In the genomic region with DNA sequence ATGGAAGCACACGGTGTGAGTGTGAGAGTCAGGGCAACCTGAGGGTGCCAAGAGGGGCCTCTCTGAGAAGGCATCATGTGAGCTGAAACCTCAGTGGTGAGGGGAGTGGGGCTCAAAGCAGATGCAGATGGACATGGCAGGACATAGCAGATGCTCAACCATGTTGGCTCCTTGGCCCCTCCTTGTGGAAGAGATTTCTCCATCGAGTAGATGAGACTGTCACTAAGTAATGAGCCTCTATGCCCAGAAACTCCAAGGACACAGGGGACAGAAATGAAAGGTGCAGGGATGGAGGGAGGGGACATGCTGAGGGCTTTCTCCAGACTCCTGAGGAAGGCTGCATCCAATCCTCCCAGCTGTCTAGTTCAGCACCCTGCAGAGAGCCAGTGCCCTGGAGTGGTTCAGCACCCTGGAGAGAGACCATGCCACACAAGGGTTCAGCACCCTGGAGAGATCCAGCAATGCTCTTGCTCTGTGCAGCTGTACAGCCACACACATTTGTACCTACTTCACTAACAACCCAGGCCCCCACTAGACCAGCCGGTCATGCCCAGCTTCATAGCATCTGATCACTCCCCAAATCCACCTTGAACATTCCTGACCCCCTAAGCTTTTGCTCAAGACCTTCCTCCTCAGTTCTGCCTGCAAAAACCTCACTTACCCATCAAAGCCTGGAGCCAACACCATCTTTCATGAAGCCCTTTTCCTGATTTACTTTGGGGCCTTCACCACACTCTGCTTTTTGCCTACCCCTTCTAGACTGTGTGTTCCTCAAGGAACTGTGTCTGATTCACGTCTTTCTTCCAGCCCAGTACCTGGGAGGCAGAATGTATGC, we compare ENCODE assay signal across 8 cellular contexts.
DNase-seq lines count a peak whose midpoint lies in the region; ATAC-seq lines count a peak whose summit lies in the region.

No MANE protein-coding gene starts in this region.

- DNase-seq in GDM1 (lab: John Stamatoyannopoulos, UW) (peak; percentile 49), LoVo (ENCODE audit: low spot score) (peak; percentile 81), left cardiac atrium (peak; percentile 71), activated gamma-delta T cell treated with Interleukin-2 at 50 U/mL for 16 hours (no peak), occipital lobe (lab: John Stamatoyannopoulos, UW) (no peak)
- DNase-seq in activated CD8-positive, alpha-beta memory T cell treated with anti-CD3 and anti-CD28 coated beads, Interleukin-2, amount 50 U/mL, for 48 hours = peak; percentile 59
- DNase-seq in stimulated activated CD4-positive, alpha-beta T cell treated with anti-CD3 and anti-CD28 coated beads, Interleukin-12 subunit alpha, Interleukin-12 subunit beta, amount 100 ng/mL, for 4 hours = peak; percentile 5

- intact Hi-C loops in left cardiac atrium (cut with DNase I) = no loop called here

- ATAC-seq in left cardiac atrium (peak; percentile 86 to 92), HG03469 (IDR thresholded peaks at IDR 0.05; ENCODE audit: unreplicated experiment) (no peak)

Comparison
In these comparisons a context has a peak if more than half of its experiments do, and no peak if none do; other contexts are left out.
1. DNase-seq: peak in GDM1 (single experiment), LoVo (single experiment), activated CD8-positive, alpha-beta memory T cell treated with anti-CD3 and anti-CD28 coated beads, Interleukin-2, amount 50 U/mL, for 48 hours (single experiment), left cardiac atrium (single experiment) and stimulated activated CD4-positive, alpha-beta T cell treated with anti-CD3 and anti-CD28 coated beads, Interleukin-12 subunit alpha, Interleukin-12 subunit beta, amount 100 ng/mL, for 4 hours (single experiment); none in activated gamma-delta T cell treated with Interleukin-2 at 50 U/mL for 16 hours (single experiment) and occipital lobe (single experiment).